In genomic region chr1:37932759-37933158, GRCh38 we compare ENCODE assay signal across 9 cellular contexts. TPM values are rescaled to one million over a fixed set of nuclear protein-coding genes. Genes with fewer than 3 reads are reported as not detected.
DNase-seq lines count a peak whose midpoint lies in the region; TF ChIP-seq lines count a peak whose summit lies in the region.
"Had no signal": no experiment of that assay in that cellular context is flagged by ENCODE, and none has a peak within 500 bp of the region (broad histone marks: within the 10 kb centered on the region; RNA-seq: fewer than 3 reads in every experiment).

No MANE protein-coding gene starts in this region.

- H3K27me3 ChIP-seq in brain microvascular endothelial cell (replicated peaks): no peaks in the 10 kb centered on the region
- no peaks in the 10 kb centered on the region for H3K27me3 ChIP-seq in osteoblast (ENCODE audit: insufficient read depth, low read length)
- H3K27me3 ChIP-seq: thyroid gland had no signal

- peaks cover 22% of the 10 kb centered on the region for H3K4me1 ChIP-seq in osteoblast (ENCODE audit: insufficient read depth, low read length)

- peaks cover 22% of the 10 kb centered on the region for H4K20me1 ChIP-seq in osteoblast (ENCODE audit: insufficient read depth, low read length)

- no peak for TF ChIP-seq CTCF in NB4 (IDR thresholded peaks at IDR 0.05; ENCODE audit: low read depth, low read length)
- no peak for TF ChIP-seq CTCF in brain microvascular endothelial cell (IDR thresholded peaks at IDR 0.05; ENCODE audit: low read depth, low read length, missing control alignments)
- no peak for TF ChIP-seq CTCF in osteoblast (IDR thresholded peaks at IDR 0.05; ENCODE audit: extremely low read depth, low read depth, low read length)

- H3K36me3 ChIP-seq in brain microvascular endothelial cell (replicated peaks) (peaks cover 2% of the 10 kb centered on the region), osteoblast (ENCODE audit: insufficient read depth, low read length) (peaks cover 29% of the 10 kb centered on the region)

- H3K4me2 ChIP-seq in osteoblast (ENCODE audit: insufficient read depth, low read length): no peak overlapping the region

- peaks cover 26% of the 10 kb centered on the region for H3K79me2 ChIP-seq in osteoblast (ENCODE audit: insufficient read depth, low read length)

- no peaks in the 10 kb centered on the region for H3K9me3 ChIP-seq in osteoblast (ENCODE audit: low read depth, low read length)
- H3K9me3 ChIP-seq: thyroid gland had no signal

- in situ Hi-C loops in brain microvascular endothelial cell (cut with HindIII; ENCODE audit: low pct_ligation_motif_present, low sequenced_read_pairs): no loop called here

- DNase-seq in DMS 273 (lab: John Stamatoyannopoulos, UW; ENCODE audit: unreplicated experiment) (peak; percentile 27), DMS 273 treated with DMSO at 0.1 percent for 48 hours (lab: John Stamatoyannopoulos, UW) (no peak), NB4 (ENCODE audit: low read depth) (peak; percentile 30), brain microvascular endothelial cell (peak; percentile 63), osteoblast (ENCODE audit: insufficient read length, low spot score, missing footprints) (peak; percentile 86), SK-N-DZ (ENCODE audit: low spot score) (no peak), NCI-H510A treated with DMSO at 0.1 percent for 48 hours (lab: John Stamatoyannopoulos, UW) (no peak), DMS79 treated with DMSO at 0.1 percent for 48 hours (lab: John Stamatoyannopoulos, UW) (no peak)
- DNase-seq: thyroid gland had no signal

- H3K27ac ChIP-seq in brain microvascular endothelial cell: peak overlapping the region; percentile 6
- H3K27ac ChIP-seq in osteoblast (ENCODE audit: low read depth, low read length): no peak overlapping the region

- H3K4me3 ChIP-seq in NB4 (ENCODE audit: low read depth, low read length) (no peak overlapping the region), brain microvascular endothelial cell (ENCODE audit: low read depth, low read length) (no peak overlapping the region), osteoblast (ENCODE audit: insufficient read depth, low read length) (no peak overlapping the region)

- no peak overlapping the region for H2AFZ ChIP-seq in osteoblast (ENCODE audit: low read length)

- no peak for TF ChIP-seq POLR2A in NB4 (IDR thresholded peaks at IDR 0.05; ENCODE audit: extremely low read depth, insufficient read length)

RNA-seq across cellular contexts. Expression of gene INPP5B, which starts 14.1 kb away (rescaled TPM):
- total RNA-seq in osteoblast: 39.4 and 48.6 TPM in 2 replicates
- 10.2 and 12.1 TPM in 2 replicates for polyA plus RNA-seq in SK-N-DZ (2014; cell fraction: cytosol; rRNA removed)
- 6.8 and 10.5 TPM in 2 replicates for polyA plus RNA-seq in SK-N-DZ (2014; cell fraction: nucleus; rRNA removed)

RNA-seq across cellular contexts. Expression of gene SF3A3, which starts 57.1 kb away (rescaled TPM):
- total RNA-seq in osteoblast: 68.7 and 76.7 TPM in 2 replicates
- 104 and 138 TPM in 2 replicates for polyA plus RNA-seq in SK-N-DZ (2014; cell fraction: cytosol; rRNA removed)
- 89.0 and 153 TPM in 2 replicates for polyA plus RNA-seq in SK-N-DZ (2014; cell fraction: nucleus; rRNA removed)

Comparison
In these comparisons a context has a peak if more than half of its experiments do, and no peak if none do; other contexts are left out.
1. DNase-seq: peak in DMS 273 (single experiment), NB4 (single experiment), brain microvascular endothelial cell (single experiment) and osteoblast (single experiment); none in DMS 273 treated with DMSO at 0.1 percent for 48 hours (single experiment), SK-N-DZ (single experiment), NCI-H510A treated with DMSO at 0.1 percent for 48 hours (single experiment) and DMS79 treated with DMSO at 0.1 percent for 48 hours (single experiment).